31 cellular contexts compared by ENCODE assay signal in genomic region chr3:49740427-49740826, GRCh38. TPM values are rescaled to one million over a fixed set of nuclear protein-coding genes. Genes with fewer than 3 reads are reported as not detected.
"Had no signal": no experiment of that assay in that cellular context is flagged by ENCODE, and none has a peak within 500 bp of the region (broad histone marks: within the 10 kb centered on the region; RNA-seq: fewer than 3 reads in every experiment).

No MANE protein-coding gene starts in this region.

- H3K27me3 Mint-ChIP-seq: activated CD4-positive, alpha-beta T cell treated with anti-CD3 and anti-CD28 coated beads, Interleukin-2, amount 10 ng/mL, durations not matched to agents 7 days and 5 days; activated CD8-positive, alpha-beta T cell treated with anti-CD3 and anti-CD28 coated beads for 36 hours; activated naive CD8-positive, alpha-beta T cell treated with anti-CD3 and anti-CD28 coated beads for 36 hours; activated naive CD8-positive, alpha-beta T cell treated with anti-CD3 and anti-CD28 coated beads, Interleukin-2, amount 50 U/mL, for 24 hours; dendritic cell treated with granulocyte-macrophage colony-stimulating factor and Interleukin-4, amounts not matched to agents 40 ng/mL and 50 ng/mL, for 4 days had no signal

- DNase-seq: activated CD4-positive, alpha-beta T cell treated with anti-CD3 and anti-CD28 coated beads for 4 hours; activated CD4-positive, alpha-beta T cell treated with anti-CD3 and anti-CD28 coated beads, Interleukin-2, amount 10 ng/mL, durations not matched to agents 7 days and 5 days; activated CD4-positive, alpha-beta T cell treated with anti-CD3 and anti-CD28 coated beads, Interleukin-2, amount 50 U/mL, for 48 hours; activated CD4-positive, CD25-positive, alpha-beta regulatory T cell; activated CD4-positive, CD25-positive, alpha-beta regulatory T cell treated with anti-CD3 and anti-CD28 coated beads, Interleukin-2, amount 50 U/mL, for 72 hours; activated CD8-positive, alpha-beta memory T cell treated with anti-CD3 and anti-CD28 coated beads for 24 hours; activated CD8-positive, alpha-beta T cell treated with anti-CD3 and anti-CD28 coated beads for 36 hours; activated gamma-delta T cell; activated naive CD4-positive, alpha-beta T cell treated with anti-CD3 and anti-CD28 coated beads, Interleukin-2, amount 50 U/mL, for 16 hours; activated naive CD4-positive, alpha-beta T cell treated with Interleukin-2 at 50 U/mL for 16 hours; activated naive CD8-positive, alpha-beta T cell treated with anti-CD3 and anti-CD28 coated beads for 36 hours; activated naive CD8-positive, alpha-beta T cell treated with anti-CD3 and anti-CD28 coated beads, Interleukin-2, amount 50 U/mL, for 24 hours; activated T-cell treated with anti-CD3 and anti-CD28 coated beads, Interleukin-2, amount 50 U/mL, for 1 hour; amygdala; aorta; body of pancreas; caudate nucleus; cerebellar nuclear complex; colonic mucosa; dorsolateral prefrontal cortex; effector memory CD4-positive, alpha-beta T cell; endodermal cell; foreskin fibroblast; heart left ventricle; T-helper 1 cell; T-helper 2 cell had no signal

- FAIRE-seq: frontal cortex had no signal

- H3K27ac Mint-ChIP-seq: activated CD4-positive, alpha-beta T cell treated with anti-CD3 and anti-CD28 coated beads, Interleukin-2, amount 10 ng/mL, durations not matched to agents 7 days and 5 days; activated CD8-positive, alpha-beta T cell treated with anti-CD3 and anti-CD28 coated beads for 36 hours; activated naive CD8-positive, alpha-beta T cell treated with anti-CD3 and anti-CD28 coated beads for 36 hours; activated naive CD8-positive, alpha-beta T cell treated with anti-CD3 and anti-CD28 coated beads, Interleukin-2, amount 50 U/mL, for 24 hours; activated T-helper 1 cell treated with anti-CD3 and anti-CD28 coated beads, Interleukin-12 subunit alpha, Interleukin-12 subunit beta, Interleukin-2, Interleukin-4 antibody, amounts not matched to agents 30 ng/mL and 10 ng/mL and 1 ng/mL, durations not matched to agents 14 hours and 24 hours and 36 hours; dendritic cell treated with granulocyte-macrophage colony-stimulating factor and Interleukin-4, amounts not matched to agents 40 ng/mL and 50 ng/mL, for 4 days; endodermal cell had no signal

- ATAC-seq: activated CD8-positive, alpha-beta T cell treated with anti-CD3 and anti-CD28 coated beads for 36 hours; activated naive CD8-positive, alpha-beta T cell treated with anti-CD3 and anti-CD28 coated beads, Interleukin-2, amount 50 U/mL, for 24 hours; body of pancreas; esophagus mucosa; heart left ventricle had no signal

- H3K4me3 Mint-ChIP-seq: activated CD4-positive, alpha-beta T cell treated with anti-CD3 and anti-CD28 coated beads, Interleukin-2, amount 10 ng/mL, durations not matched to agents 7 days and 5 days; activated CD8-positive, alpha-beta T cell treated with anti-CD3 and anti-CD28 coated beads for 36 hours; activated naive CD8-positive, alpha-beta T cell treated with anti-CD3 and anti-CD28 coated beads for 36 hours; activated naive CD8-positive, alpha-beta T cell treated with anti-CD3 and anti-CD28 coated beads, Interleukin-2, amount 50 U/mL, for 24 hours; activated T-helper 1 cell treated with anti-CD3 and anti-CD28 coated beads, Interleukin-12 subunit alpha, Interleukin-12 subunit beta, Interleukin-2, Interleukin-4 antibody, amounts not matched to agents 30 ng/mL and 10 ng/mL and 1 ng/mL, durations not matched to agents 14 hours and 24 hours and 36 hours; dendritic cell treated with granulocyte-macrophage colony-stimulating factor and Interleukin-4, amounts not matched to agents 40 ng/mL and 50 ng/mL, for 4 days; endodermal cell had no signal

- H3K4me1 ChIP-seq: adrenal gland, body of pancreas, colonic mucosa, heart left ventricle had no signal

- H3K36me3 ChIP-seq: colonic mucosa had no signal

- H3K4me3 ChIP-seq: adrenal gland, body of pancreas, colonic mucosa, dorsolateral prefrontal cortex, heart left ventricle had no signal

- H3K9me3 ChIP-seq: adrenal gland, body of pancreas, colonic mucosa, heart left ventricle had no signal

- H3K4me1 Mint-ChIP-seq: activated naive CD8-positive, alpha-beta T cell treated with anti-CD3 and anti-CD28 coated beads, Interleukin-2, amount 50 U/mL, for 24 hours; endodermal cell had no signal

- H3K27ac ChIP-seq: adrenal gland, body of pancreas, colonic mucosa, dorsolateral prefrontal cortex, heart left ventricle had no signal

- H3K9me3 Mint-ChIP-seq: activated CD4-positive, alpha-beta T cell treated with anti-CD3 and anti-CD28 coated beads, Interleukin-2, amount 10 ng/mL, durations not matched to agents 7 days and 5 days; activated CD8-positive, alpha-beta T cell treated with anti-CD3 and anti-CD28 coated beads for 36 hours; activated naive CD8-positive, alpha-beta T cell treated with anti-CD3 and anti-CD28 coated beads for 36 hours; activated naive CD8-positive, alpha-beta T cell treated with anti-CD3 and anti-CD28 coated beads, Interleukin-2, amount 50 U/mL, for 24 hours; activated T-helper 1 cell treated with anti-CD3 and anti-CD28 coated beads, Interleukin-12 subunit alpha, Interleukin-12 subunit beta, Interleukin-2, Interleukin-4 antibody, amounts not matched to agents 30 ng/mL and 10 ng/mL and 1 ng/mL, durations not matched to agents 14 hours and 24 hours and 36 hours; dendritic cell treated with granulocyte-macrophage colony-stimulating factor and Interleukin-4, amounts not matched to agents 40 ng/mL and 50 ng/mL, for 4 days; endodermal cell had no signal

RNA-seq across cellular contexts. Expression of gene AMIGO3, which starts 20.9 kb away (rescaled TPM):
- total RNA-seq: activated naive CD8-positive, alpha-beta T cell treated with anti-CD3 and anti-CD28 coated beads for 36 hours; aorta; esophagus mucosa; frontal cortex had no signal
